ENCODE assay signal across 10 cellular contexts in genomic region chr13:90868321-90868920, GRCh38.
A peak's percentile ranks its signal among the peaks of the same experiment; 100 is the strongest.
DNase-seq lines count a peak whose midpoint lies in the region; ATAC-seq and TF ChIP-seq lines count a peak whose summit lies in the region.
"Had no signal": no experiment of that assay in that cellular context is flagged by ENCODE, and none has a peak within 500 bp of the region (broad histone marks: within the 10 kb centered on the region; RNA-seq: fewer than 3 reads in every experiment).

No MANE protein-coding gene starts in this region.

- H3K36me3 Mint-ChIP-seq in stimulated activated naive B cell treated with anti-CD40 and anti-IgM and Interleukin-4, amounts not matched to agents 10 μg/mL and 1 μg/mL and 100 μg/mL, for 72 hours = no peaks in the 10 kb centered on the region
- H3K36me3 Mint-ChIP-seq: naive B cell had no signal

- intact Hi-C loops in esophagus squamous epithelium (cut with DNase I) = no loop called here

- peaks cover 0 to 6% of the 10 kb centered on the region in 2 donors for H3K4me1 Mint-ChIP-seq in stimulated activated naive B cell treated with anti-CD40 and anti-IgM and Interleukin-4, amounts not matched to agents 10 μg/mL and 1 μg/mL and 100 μg/mL, for 72 hours
- H3K4me1 Mint-ChIP-seq: activated B cell treated with CpG ODN at 0.5 μM for 24 hours had no signal

- peak overlapping the region; percentile 22 for H3K4me2 ChIP-seq in smooth muscle cell

- TF ChIP-seq CTCF in esophagus squamous epithelium (IDR thresholded peaks at IDR 0.05) = peak in 4 of 6 experiments; percentile 12 to 56 (median 42)
- TF ChIP-seq CTCF in smooth muscle cell (IDR thresholded peaks at IDR 0.05; ENCODE audit: borderline replicate concordance, insufficient read depth, poor library complexity, severe bottlenecking) = peak; percentile 82

- no peaks in the 10 kb centered on the region for H3K36me3 ChIP-seq in esophagus squamous epithelium
- H3K36me3 ChIP-seq in smooth muscle cell (ENCODE audit: low read depth) = no peaks in the 10 kb centered on the region

- peaks cover 0 to 3% of the 10 kb centered on the region in 2 donors for H3K9me3 Mint-ChIP-seq in stimulated activated naive B cell treated with anti-CD40 and anti-IgM and Interleukin-4, amounts not matched to agents 10 μg/mL and 1 μg/mL and 100 μg/mL, for 72 hours

- H3K4me3 ChIP-seq in esophagus squamous epithelium (no peak overlapping the region), smooth muscle cell (no peak overlapping the region)

- no peak overlapping the region for H3K27ac Mint-ChIP-seq in stimulated activated naive B cell treated with anti-CD40 and anti-IgM and Interleukin-4, amounts not matched to agents 10 μg/mL and 1 μg/mL and 100 μg/mL, for 72 hours
- H3K27ac Mint-ChIP-seq: activated B cell treated with CpG ODN at 0.5 μM for 24 hours, naive B cell had no signal

- H3F3A ChIP-seq in smooth muscle cell (ENCODE audit: low read depth) = no peaks in the 10 kb centered on the region

- H4K20me1 ChIP-seq in smooth muscle cell (ENCODE audit: low read depth) = no peaks in the 10 kb centered on the region

- no peak overlapping the region for H3K4me3 Mint-ChIP-seq in stimulated activated naive B cell treated with anti-CD40 and anti-IgM and Interleukin-4, amounts not matched to agents 10 μg/mL and 1 μg/mL and 100 μg/mL, for 72 hours
- H3K4me3 Mint-ChIP-seq: activated B cell treated with CpG ODN at 0.5 μM for 24 hours, naive B cell had no signal

- no peak for TF ChIP-seq POLR2A in esophagus squamous epithelium (IDR thresholded peaks at IDR 0.05)

- no peaks in the 10 kb centered on the region for H3K79me2 ChIP-seq in smooth muscle cell (ENCODE audit: low read depth)

- H3K9me3 ChIP-seq in esophagus squamous epithelium (no peaks in the 10 kb centered on the region), smooth muscle cell (replicated peaks; ENCODE audit: low read depth) (no peaks in the 10 kb centered on the region)

- WGBS in esophagus squamous epithelium, 2 donors = 47 to 55% methylated on average over 2 of the region's 2 CpGs
- 53% methylated on average over 2 of the region's 2 CpGs for WGBS in smooth muscle cell (ENCODE audit: low lambda C conversion rate)

- peak; percentile 28 for DNase-seq in NCI-H345 (lab: John Stamatoyannopoulos, UW)
- no peak for DNase-seq in NCI-H345 treated with DMSO at 0.1 percent for 48 hours (lab: John Stamatoyannopoulos, UW; ENCODE audit: unreplicated experiment)
- DNase-seq in NCI-H69 (lab: John Stamatoyannopoulos, UW) = peak; percentile 49
- DNase-seq in esophagus squamous epithelium (lab: John Stamatoyannopoulos, UW) = no peak
- DNase-seq in smooth muscle cell (lab: John Stamatoyannopoulos, UW; ENCODE audit: unreplicated experiment) = no peak
- no peak for DNase-seq in stimulated activated naive B cell treated with anti-CD40 and anti-IgM and Interleukin-4, amounts not matched to agents 10 μg/mL and 1 μg/mL and 100 μg/mL, for 72 hours
- no peak for DNase-seq in stimulated activated CD4-positive, alpha-beta T cell treated with anti-CD3 and anti-CD28 coated beads, Interleukin-4, amount 100 ng/mL, for 1 hour
- DNase-seq: activated B cell treated with CpG ODN at 0.5 μM for 24 hours, naive B cell had no signal

- ATAC-seq in stimulated activated naive B cell treated with anti-CD40 and anti-IgM and Interleukin-4, amounts not matched to agents 10 μg/mL and 1 μg/mL and 100 μg/mL, for 72 hours (replicated peaks) = no peak
- no peak for ATAC-seq in GM21447 (IDR thresholded peaks at IDR 0.05; ENCODE audit: unreplicated experiment)

- H3K27me3 Mint-ChIP-seq in stimulated activated naive B cell treated with anti-CD40 and anti-IgM and Interleukin-4, amounts not matched to agents 10 μg/mL and 1 μg/mL and 100 μg/mL, for 72 hours = no peaks in the 10 kb centered on the region
- H3K27me3 Mint-ChIP-seq: activated B cell treated with CpG ODN at 0.5 μM for 24 hours, naive B cell had no signal

- H3K27me3 ChIP-seq in esophagus squamous epithelium = no peaks in the 10 kb centered on the region
- no peaks in the 10 kb centered on the region for H3K27me3 ChIP-seq in smooth muscle cell (ENCODE audit: low read depth)

- H2AFZ ChIP-seq in smooth muscle cell (ENCODE audit: low read depth) = no peak overlapping the region

- no peaks in the 10 kb centered on the region for H3K4me1 ChIP-seq in esophagus squamous epithelium
- H3K4me1 ChIP-seq in smooth muscle cell (ENCODE audit: low read depth) = no peaks in the 10 kb centered on the region

- no peak overlapping the region for H3K9ac ChIP-seq in smooth muscle cell (ENCODE audit: low read depth)

- H3K27ac ChIP-seq in esophagus squamous epithelium (no peak overlapping the region), smooth muscle cell (ENCODE audit: low read depth) (no peak overlapping the region)

Comparison
In these comparisons a context has a peak if more than half of its experiments do, and no peak if none do; other contexts are left out.
1. DNase-seq: peak in NCI-H345 (single experiment) and NCI-H69 (single experiment); none in NCI-H345 treated with DMSO at 0.1 percent for 48 hours (single experiment), esophagus squamous epithelium (single experiment), smooth muscle cell (single experiment), stimulated activated naive B cell treated with anti-CD40 and anti-IgM and Interleukin-4, amounts not matched to agents 10 μg/mL and 1 μg/mL and 100 μg/mL, for 72 hours (single experiment) and stimulated activated CD4-positive, alpha-beta T cell treated with anti-CD3 and anti-CD28 coated beads, Interleukin-4, amount 100 ng/mL, for 1 hour (single experiment).